Comparison of ENCODE assay signal across 1 cellular context in the genomic region with DNA sequence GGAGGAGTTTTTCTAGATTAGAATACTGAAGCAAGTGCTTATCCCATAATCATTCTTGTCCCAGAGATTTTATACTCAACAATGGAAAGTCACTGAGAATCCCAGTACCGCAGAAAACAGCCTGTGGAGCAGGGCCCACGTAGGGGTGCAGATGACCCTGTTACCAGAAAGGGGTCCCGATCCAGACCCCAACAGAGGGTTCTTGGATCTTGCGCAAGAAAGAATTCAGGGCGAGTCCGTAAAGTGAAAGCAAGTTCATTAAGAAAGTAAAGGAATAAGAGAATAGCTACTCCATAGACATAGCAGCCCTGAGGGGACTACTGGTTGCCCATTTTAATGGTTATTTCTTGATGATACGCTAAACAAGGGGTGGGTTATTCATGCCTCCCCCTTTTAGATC.
TF ChIP-seq lines count a peak whose summit lies in the region.

No MANE protein-coding gene starts in this region.

TF ChIP-seq in IMR-90, 13 proteins besides CTCF, POLR2A, EP300 and RAD21:
- TF ChIP-seq CEBPB (IDR thresholded peaks at IDR 0.05; ENCODE audit: low read depth, low read length) (0 out of 2 replicates have a peak, but pooled peaks have one; percentile 32), MAZ (IDR thresholded peaks at IDR 0.05; ENCODE audit: borderline replicate concordance, low read depth, low read length) (no peak)
